ENCODE assay signal across 9 cellular contexts in genomic region chr17:31269597-31269996, GRCh38. TPM values are rescaled to one million over a fixed set of nuclear protein-coding genes. Genes with fewer than 3 reads are reported as not detected.
A peak's percentile ranks its signal among the peaks of the same experiment; 100 is the strongest.
DNase-seq lines count a peak whose midpoint lies in the region; ATAC-seq, FAIRE-seq and TF ChIP-seq lines count a peak whose summit lies in the region.
"Had no signal": no experiment of that assay in that cellular context is flagged by ENCODE, and none has a peak within 500 bp of the region (broad histone marks: within the 10 kb centered on the region; RNA-seq: fewer than 3 reads in every experiment).

No MANE protein-coding gene starts in this region.

- H3K27ac ChIP-seq in right cardiac atrium (ENCODE audit: low read length) (peak overlapping the region; percentile 32), subcutaneous abdominal adipose tissue (ENCODE audit: low read depth, low read length) (peak overlapping the region; percentile 61), small intestine (ENCODE audit: low read depth in 1 of 2, low read length in 1 of 2) (peak overlapping the region in 1 of 2 donors; percentile 20)

- FAIRE-seq in small intestine (lab: Jason Lieb, UNC) = no peak
- FAIRE-seq: K562 had no signal

- peak; percentile 73 to 85 for ATAC-seq in right cardiac atrium
- ATAC-seq: K562 had no signal

- H3K9me3 ChIP-seq in right cardiac atrium (ENCODE audit: control insufficient read depth, low read length) (no peaks in the 10 kb centered on the region), subcutaneous abdominal adipose tissue (ENCODE audit: control insufficient read depth in 5 of 5, low read length in 5 of 5) (no peaks in the 10 kb centered on the region), small intestine (ENCODE audit: control insufficient read depth, low read depth) (no peaks in the 10 kb centered on the region)

- DNase-seq in HK-2 (ENCODE audit: unreplicated experiment) = peak; percentile 79
- DNase-seq in astrocyte of the cerebellum (ENCODE audit: low read depth) = peak; percentile 94
- DNase-seq in right cardiac atrium = no peak
- DNase-seq in small intestine = no peak
- no peak for DNase-seq in NOMO-1 treated with DMSO at 0.1 percent for 48 hours (lab: John Stamatoyannopoulos, UW; ENCODE audit: unreplicated experiment)
- no peak for DNase-seq in head of caudate nucleus
- DNase-seq: activated CD4-positive, CD25-positive, alpha-beta regulatory T cell had no signal

- H3K27me3 ChIP-seq in right cardiac atrium (ENCODE audit: control insufficient read depth, insufficient read depth) (no peaks in the 10 kb centered on the region), subcutaneous abdominal adipose tissue (ENCODE audit: control insufficient read depth in 5 of 5, insufficient read depth in 4 of 5, low read length in 5 of 5) (no peaks in the 10 kb centered on the region), small intestine (ENCODE audit: control insufficient read depth in 2 of 2, insufficient read depth in 2 of 2, low read length in 2 of 2) (no peaks in the 10 kb centered on the region)

- intact Hi-C loops in right cardiac atrium (cut with DNase I) = no loop called here
- intact Hi-C loops in head of caudate nucleus (cut with DNase I) = no loop called here

- H3K9ac ChIP-seq in subcutaneous abdominal adipose tissue (ENCODE audit: low read length in 5 of 5) = no peak overlapping the region

- in situ Hi-C loops in astrocyte of the cerebellum (cut with HindIII; ENCODE audit: low sequenced_read_pairs) = no loop called here

- WGBS in right cardiac atrium = 38% methylated on average over 1 of the region's 1 CpG
- 58 to 90% (median 81%) methylated on average over 1 of the region's 1 CpG for whole genome bisulfite sequencing in small intestine, 3 donors

- H3K4me1 ChIP-seq in right cardiac atrium (ENCODE audit: control insufficient read depth, insufficient read depth, low read length) (peaks cover 4% of the 10 kb centered on the region), subcutaneous abdominal adipose tissue (ENCODE audit: control insufficient read depth in 5 of 5, insufficient read depth in 5 of 5, low read length in 5 of 5) (peaks cover 7 to 41% (median 23%) of the 10 kb centered on the region in 5 donors), small intestine (ENCODE audit: control insufficient read depth in 2 of 2, insufficient read depth in 1 of 2, low read depth in 1 of 2, low read length in 1 of 2) (no peaks in the 10 kb centered on the region)

- TF ChIP-seq CTCF in astrocyte of the cerebellum (IDR thresholded peaks at IDR 0.05; ENCODE audit: low read depth, low read length, missing control alignments) = peak; percentile 2

- no peak overlapping the region for H3K4me3 ChIP-seq in astrocyte of the cerebellum (ENCODE audit: low read depth, low read length)
- no peak overlapping the region for H3K4me3 ChIP-seq in right cardiac atrium (ENCODE audit: low read length)
- no peak overlapping the region for H3K4me3 ChIP-seq in subcutaneous abdominal adipose tissue (ENCODE audit: low read depth in 1 of 5, low read length in 5 of 5)
- H3K4me3 ChIP-seq in small intestine (ENCODE audit: low read depth in 1 of 2, low read length in 2 of 2) = no peak overlapping the region
- H3K4me3 ChIP-seq: K562 had no signal

- H3K36me3 ChIP-seq in subcutaneous abdominal adipose tissue (ENCODE audit: control insufficient read depth in 5 of 5, insufficient read depth in 5 of 5, low read length in 5 of 5) (peaks cover 8 to 23% (median 10%) of the 10 kb centered on the region in 5 donors), small intestine (ENCODE audit: control insufficient read depth in 2 of 2, insufficient read depth in 2 of 2, low read length in 2 of 2) (peaks cover 5 to 9% of the 10 kb centered on the region in 2 donors)

RNA-seq across cellular contexts. Expression of gene OMG, which starts 27.4 kb away (rescaled TPM):
- not detected for total RNA-seq in right cardiac atrium
- polyA plus RNA-seq in right cardiac atrium (0.14 TPM), small intestine (1 to 10 TPM in 2 of 3 donors, not detected in 1; 1.3 to 5.9 TPM)
- total RNA-seq: K562 had no signal

RNA-seq across cellular contexts. Expression of gene EVI2B, which starts 44.3 kb away (rescaled TPM):
- total RNA-seq in right cardiac atrium = 10 to 100 TPM in 1 of 4 donors, 1 to 10 TPM in 3; 2.5 to 10.4 (median 5.7) TPM
- polyA plus RNA-seq in right cardiac atrium (2.0 TPM), small intestine (10 to 100 TPM in 1 of 3 donors, 1 to 10 TPM in 2; 1.1 to 20.5 (median 6.7) TPM)

RNA-seq across cellular contexts. Expression of gene EVI2A, which starts 51.8 kb away (rescaled TPM):
- 1 to 10 TPM; 3.0 to 6.9 (median 4.2) TPM for total RNA-seq in right cardiac atrium
- polyA plus RNA-seq in right cardiac atrium = 2.2 TPM
- 1 to 10 TPM; 1.3 to 9.5 (median 8.1) TPM for polyA plus RNA-seq in small intestine

Comparison
In these comparisons a context has a peak if more than half of its experiments do, and no peak if none do; other contexts are left out.
1. DNase-seq: peak in HK-2 (single experiment) and astrocyte of the cerebellum (single experiment); none in right cardiac atrium (0 of 3), small intestine (single experiment), NOMO-1 treated with DMSO at 0.1 percent for 48 hours (single experiment) and head of caudate nucleus (0 of 42).